1 cellular context compared by ENCODE assay signal in genomic region chr10:23171232-23171876, GRCh38.
TF ChIP-seq lines count a peak whose summit lies in the region.

No MANE protein-coding gene starts in this region.

TF ChIP-seq in HepG2, 621 proteins besides CTCF, POLR2A, EP300 and RAD21 (continued from another document and continues in another):
- TF ChIP-seq HMGXB3 (CRISPR knock-in tag; IDR thresholded peaks at IDR 0.05; ENCODE audit: borderline replicate concordance): no peak; the same call in 1 of the 2 replicates
- no peak for TF ChIP-seq THAP11 (CRISPR knock-in tag; IDR thresholded peaks at IDR 0.05)
- peak; percentile 47; the same call in 1 of the 2 replicates for TF ChIP-seq KDM2A (CRISPR knock-in tag; IDR thresholded peaks at IDR 0.05; ENCODE audit: borderline replicate concordance, low read depth)
- TF ChIP-seq ZNF414 (CRISPR knock-in tag; IDR thresholded peaks at IDR 0.05): no peak
- TF ChIP-seq ZNF207 (IDR thresholded peaks at IDR 0.05; ENCODE audit: borderline replicate concordance): no peak
- no peak for TF ChIP-seq E2F5 (CRISPR knock-in tag; conservative IDR thresholded peaks at IDR 0.05)
- no peak for TF ChIP-seq PHB2 (IDR thresholded peaks at IDR 0.05; ENCODE audit: partially characterized antibody)
- TF ChIP-seq HIVEP1 (CRISPR knock-in tag; IDR thresholded peaks at IDR 0.05): no peak
- TF ChIP-seq, protein P1, sequence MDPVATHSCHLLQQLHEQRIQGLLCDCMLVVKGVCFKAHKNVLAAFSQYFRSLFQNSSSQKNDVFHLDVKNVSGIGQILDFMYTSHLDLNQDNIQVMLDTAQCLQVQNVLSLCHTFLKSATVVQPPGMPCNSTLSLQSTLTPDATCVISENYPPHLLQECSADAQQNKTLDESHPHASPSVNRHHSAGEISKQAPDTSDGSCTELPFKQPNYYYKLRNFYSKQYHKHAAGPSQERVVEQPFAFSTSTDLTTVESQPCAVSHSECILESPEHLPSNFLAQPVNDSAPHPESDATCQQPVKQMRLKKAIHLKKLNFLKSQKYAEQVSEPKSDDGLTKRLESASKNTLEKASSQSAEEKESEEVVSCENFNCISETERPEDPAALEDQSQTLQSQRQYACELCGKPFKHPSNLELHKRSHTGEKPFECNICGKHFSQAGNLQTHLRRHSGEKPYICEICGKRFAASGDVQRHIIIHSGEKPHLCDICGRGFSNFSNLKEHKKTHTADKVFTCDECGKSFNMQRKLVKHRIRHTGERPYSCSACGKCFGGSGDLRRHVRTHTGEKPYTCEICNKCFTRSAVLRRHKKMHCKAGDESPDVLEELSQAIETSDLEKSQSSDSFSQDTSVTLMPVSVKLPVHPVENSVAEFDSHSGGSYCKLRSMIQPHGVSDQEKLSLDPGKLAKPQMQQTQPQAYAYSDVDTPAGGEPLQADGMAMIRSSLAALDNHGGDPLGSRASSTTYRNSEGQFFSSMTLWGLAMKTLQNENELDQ (CRISPR knock-in tag; IDR thresholded peaks at IDR 0.05; ENCODE audit: borderline replicate concordance): peak; percentile 61; the same call in 1 of the 2 replicates
- TF ChIP-seq DMTF1 (CRISPR knock-in tag; IDR thresholded peaks at IDR 0.05): no peak
- no peak for TF ChIP-seq RFX1 (IDR thresholded peaks at IDR 0.05)
- TF ChIP-seq NFKB2 (CRISPR knock-in tag; IDR thresholded peaks at IDR 0.05; ENCODE audit: borderline replicate concordance): peak; percentile 67; the same call in 1 of the 2 replicates
- no peak for TF ChIP-seq DPF2 (CRISPR knock-in tag; IDR thresholded peaks at IDR 0.05; ENCODE audit: borderline replicate concordance, low read depth)
- TF ChIP-seq SOX5 (CRISPR knock-in tag; IDR thresholded peaks at IDR 0.05; ENCODE audit: borderline replicate concordance): no peak
- no peak for TF ChIP-seq ZNF749 (CRISPR knock-in tag; IDR thresholded peaks at IDR 0.05; ENCODE audit: borderline replicate concordance)
- no peak for TF ChIP-seq FOXA1 (IDR thresholded peaks at IDR 0.05)
- no peak for TF ChIP-seq FOXA1 (CRISPR knock-in tag; IDR thresholded peaks at IDR 0.05)
- TF ChIP-seq IKZF5 (CRISPR knock-in tag; IDR thresholded peaks at IDR 0.05): no peak
- TF ChIP-seq, protein P2, sequence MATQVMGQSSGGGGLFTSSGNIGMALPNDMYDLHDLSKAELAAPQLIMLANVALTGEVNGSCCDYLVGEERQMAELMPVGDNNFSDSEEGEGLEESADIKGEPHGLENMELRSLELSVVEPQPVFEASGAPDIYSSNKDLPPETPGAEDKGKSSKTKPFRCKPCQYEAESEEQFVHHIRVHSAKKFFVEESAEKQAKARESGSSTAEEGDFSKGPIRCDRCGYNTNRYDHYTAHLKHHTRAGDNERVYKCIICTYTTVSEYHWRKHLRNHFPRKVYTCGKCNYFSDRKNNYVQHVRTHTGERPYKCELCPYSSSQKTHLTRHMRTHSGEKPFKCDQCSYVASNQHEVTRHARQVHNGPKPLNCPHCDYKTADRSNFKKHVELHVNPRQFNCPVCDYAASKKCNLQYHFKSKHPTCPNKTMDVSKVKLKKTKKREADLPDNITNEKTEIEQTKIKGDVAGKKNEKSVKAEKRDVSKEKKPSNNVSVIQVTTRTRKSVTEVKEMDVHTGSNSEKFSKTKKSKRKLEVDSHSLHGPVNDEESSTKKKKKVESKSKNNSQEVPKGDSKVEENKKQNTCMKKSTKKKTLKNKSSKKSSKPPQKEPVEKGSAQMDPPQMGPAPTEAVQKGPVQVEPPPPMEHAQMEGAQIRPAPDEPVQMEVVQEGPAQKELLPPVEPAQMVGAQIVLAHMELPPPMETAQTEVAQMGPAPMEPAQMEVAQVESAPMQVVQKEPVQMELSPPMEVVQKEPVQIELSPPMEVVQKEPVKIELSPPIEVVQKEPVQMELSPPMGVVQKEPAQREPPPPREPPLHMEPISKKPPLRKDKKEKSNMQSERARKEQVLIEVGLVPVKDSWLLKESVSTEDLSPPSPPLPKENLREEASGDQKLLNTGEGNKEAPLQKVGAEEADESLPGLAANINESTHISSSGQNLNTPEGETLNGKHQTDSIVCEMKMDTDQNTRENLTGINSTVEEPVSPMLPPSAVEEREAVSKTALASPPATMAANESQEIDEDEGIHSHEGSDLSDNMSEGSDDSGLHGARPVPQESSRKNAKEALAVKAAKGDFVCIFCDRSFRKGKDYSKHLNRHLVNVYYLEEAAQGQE (IDR thresholded peaks at IDR 0.05; ENCODE audit: borderline replicate concordance in 1 of 2, low read depth in 1 of 2, low read length in 2 of 2): peak; percentile 73 to 97
- no peak for TF ChIP-seq ZNF737 (CRISPR knock-in tag; IDR thresholded peaks at IDR 0.05; ENCODE audit: borderline replicate concordance)
- TF ChIP-seq, protein P3, sequence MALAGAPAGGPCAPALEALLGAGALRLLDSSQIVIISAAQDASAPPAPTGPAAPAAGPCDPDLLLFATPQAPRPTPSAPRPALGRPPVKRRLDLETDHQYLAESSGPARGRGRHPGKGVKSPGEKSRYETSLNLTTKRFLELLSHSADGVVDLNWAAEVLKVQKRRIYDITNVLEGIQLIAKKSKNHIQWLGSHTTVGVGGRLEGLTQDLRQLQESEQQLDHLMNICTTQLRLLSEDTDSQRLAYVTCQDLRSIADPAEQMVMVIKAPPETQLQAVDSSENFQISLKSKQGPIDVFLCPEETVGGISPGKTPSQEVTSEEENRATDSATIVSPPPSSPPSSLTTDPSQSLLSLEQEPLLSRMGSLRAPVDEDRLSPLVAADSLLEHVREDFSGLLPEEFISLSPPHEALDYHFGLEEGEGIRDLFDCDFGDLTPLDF (CRISPR knock-in tag; IDR thresholded peaks at IDR 0.05): no peak
- TF ChIP-seq, protein P4, sequence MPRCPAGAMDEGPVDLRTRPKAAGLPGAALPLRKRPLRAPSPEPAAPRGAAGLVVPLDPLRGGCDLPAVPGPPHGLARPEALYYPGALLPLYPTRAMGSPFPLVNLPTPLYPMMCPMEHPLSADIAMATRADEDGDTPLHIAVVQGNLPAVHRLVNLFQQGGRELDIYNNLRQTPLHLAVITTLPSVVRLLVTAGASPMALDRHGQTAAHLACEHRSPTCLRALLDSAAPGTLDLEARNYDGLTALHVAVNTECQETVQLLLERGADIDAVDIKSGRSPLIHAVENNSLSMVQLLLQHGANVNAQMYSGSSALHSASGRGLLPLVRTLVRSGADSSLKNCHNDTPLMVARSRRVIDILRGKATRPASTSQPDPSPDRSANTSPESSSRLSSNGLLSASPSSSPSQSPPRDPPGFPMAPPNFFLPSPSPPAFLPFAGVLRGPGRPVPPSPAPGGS (CRISPR knock-in tag; IDR thresholded peaks at IDR 0.05): no peak
- TF ChIP-seq ZFYVE20 (CRISPR knock-in tag; IDR thresholded peaks at IDR 0.05; ENCODE audit: borderline replicate concordance, low read depth): no peak
- TF ChIP-seq ZNF24 (IDR thresholded peaks at IDR 0.05): no peak
- TF ChIP-seq TBL1XR1 (IDR thresholded peaks at IDR 0.05; ENCODE audit: borderline replicate concordance, low read length, partially characterized antibody): no peak
- TF ChIP-seq RCOR2 (CRISPR knock-in tag; IDR thresholded peaks at IDR 0.05): no peak
- no peak for TF ChIP-seq ZNF18 (CRISPR knock-in tag; IDR thresholded peaks at IDR 0.05; ENCODE audit: insufficient replicate concordance)
- no peak for TF ChIP-seq ZNF354B (CRISPR knock-in tag; IDR thresholded peaks at IDR 0.05)
- TF ChIP-seq, protein P5, sequence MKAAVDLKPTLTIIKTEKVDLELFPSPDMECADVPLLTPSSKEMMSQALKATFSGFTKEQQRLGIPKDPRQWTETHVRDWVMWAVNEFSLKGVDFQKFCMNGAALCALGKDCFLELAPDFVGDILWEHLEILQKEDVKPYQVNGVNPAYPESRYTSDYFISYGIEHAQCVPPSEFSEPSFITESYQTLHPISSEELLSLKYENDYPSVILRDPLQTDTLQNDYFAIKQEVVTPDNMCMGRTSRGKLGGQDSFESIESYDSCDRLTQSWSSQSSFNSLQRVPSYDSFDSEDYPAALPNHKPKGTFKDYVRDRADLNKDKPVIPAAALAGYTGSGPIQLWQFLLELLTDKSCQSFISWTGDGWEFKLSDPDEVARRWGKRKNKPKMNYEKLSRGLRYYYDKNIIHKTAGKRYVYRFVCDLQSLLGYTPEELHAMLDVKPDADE (CRISPR knock-in tag; IDR thresholded peaks at IDR 0.05): no peak
